Comparison of ENCODE assay signal across 1 cellular context in the genomic region with DNA sequence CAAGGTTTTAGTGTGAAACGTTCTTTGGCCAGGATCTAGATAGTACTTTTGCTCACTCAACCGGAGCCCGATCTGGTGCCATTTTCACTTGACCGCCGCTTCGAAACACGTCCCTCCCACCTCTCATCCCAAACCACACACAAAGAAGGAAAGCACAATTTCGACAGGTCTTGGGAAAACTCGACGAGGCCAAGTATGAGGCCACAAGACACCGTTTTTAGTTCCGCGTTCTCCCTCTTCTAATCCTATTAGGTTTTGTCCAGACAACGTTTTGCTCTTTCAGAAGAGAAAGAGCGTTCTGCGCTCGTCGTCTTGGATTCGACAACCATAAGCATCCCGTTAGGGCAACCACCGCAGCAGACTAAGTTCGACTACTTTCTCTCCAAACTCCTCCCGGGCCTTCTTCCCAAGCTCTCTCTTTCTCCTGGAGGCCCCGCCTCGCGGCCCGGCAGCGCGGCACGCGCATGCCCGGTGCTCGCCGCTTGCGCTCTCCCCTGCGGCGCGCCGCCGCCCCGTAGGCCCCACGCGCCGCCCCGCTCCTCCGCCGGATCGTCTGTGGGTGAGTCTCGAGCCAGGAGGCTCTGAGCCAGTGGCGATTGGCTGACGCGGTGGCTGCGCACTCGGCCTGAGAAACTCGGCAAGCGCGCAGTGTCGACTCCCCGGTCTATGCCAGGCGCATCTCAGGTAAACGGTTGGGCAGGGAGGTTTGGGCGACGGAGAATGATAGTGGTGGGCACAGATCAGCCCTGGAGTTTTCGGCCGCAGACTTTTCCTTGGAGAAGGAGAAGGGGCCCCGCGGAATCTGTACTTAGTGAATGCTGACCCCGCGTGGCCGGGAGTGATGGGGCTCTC.
TF ChIP-seq lines count a peak whose summit lies in the region.

Gene MIPOL1 (plus strand): TSS at position 517 of the 852 bp plus-strand sequence. CDS start 49,952 bp downstream, outside the sequence.

TF ChIP-seq in HEK293, 187 proteins besides CTCF, POLR2A, EP300 and RAD21 (continued from another document):
- TF ChIP-seq ZBTB26 (tag by site-specific recombination; optimal IDR thresholded peaks at IDR 0.05), result peak; percentile 80
- no peak for TF ChIP-seq OVOL3 (tag by site-specific recombination; IDR thresholded peaks at IDR 0.05)
- TF ChIP-seq, protein P1, sequence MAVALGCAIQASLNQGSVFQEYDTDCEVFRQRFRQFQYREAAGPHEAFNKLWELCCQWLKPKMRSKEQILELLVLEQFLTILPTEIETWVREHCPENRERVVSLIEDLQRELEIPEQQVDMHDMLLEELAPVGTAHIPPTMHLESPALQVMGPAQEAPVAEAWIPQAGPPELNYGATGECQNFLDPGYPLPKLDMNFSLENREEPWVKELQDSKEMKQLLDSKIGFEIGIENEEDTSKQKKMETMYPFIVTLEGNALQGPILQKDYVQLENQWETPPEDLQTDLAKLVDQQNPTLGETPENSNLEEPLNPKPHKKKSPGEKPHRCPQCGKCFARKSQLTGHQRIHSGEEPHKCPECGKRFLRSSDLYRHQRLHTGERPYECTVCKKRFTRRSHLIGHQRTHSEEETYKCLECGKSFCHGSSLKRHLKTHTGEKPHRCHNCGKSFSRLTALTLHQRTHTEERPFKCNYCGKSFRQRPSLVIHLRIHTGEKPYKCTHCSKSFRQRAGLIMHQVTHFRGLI (tag by site-specific recombination; IDR thresholded peaks at IDR 0.05), result peak; percentile 88
- TF ChIP-seq PATZ1 (tag by site-specific recombination; IDR thresholded peaks at IDR 0.05), result 0 out of 2 replicates have a peak, but pooled peaks have one; percentile 49
- TF ChIP-seq, protein P2, sequence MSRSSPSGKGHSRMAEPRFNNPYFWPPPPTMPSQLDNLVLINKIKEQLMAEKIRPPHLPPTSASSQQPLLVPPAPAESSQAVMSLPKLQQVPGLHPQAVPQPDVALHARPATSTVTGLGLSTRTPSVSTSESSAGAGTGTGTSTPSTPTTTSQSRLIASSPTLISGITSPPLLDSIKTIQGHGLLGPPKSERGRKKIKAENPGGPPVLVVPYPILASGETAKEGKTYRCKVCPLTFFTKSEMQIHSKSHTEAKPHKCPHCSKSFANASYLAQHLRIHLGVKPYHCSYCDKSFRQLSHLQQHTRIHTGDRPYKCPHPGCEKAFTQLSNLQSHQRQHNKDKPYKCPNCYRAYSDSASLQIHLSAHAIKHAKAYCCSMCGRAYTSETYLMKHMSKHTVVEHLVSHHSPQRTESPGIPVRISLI (tag by site-specific recombination; IDR thresholded peaks at IDR 0.05), result no peak
- TF ChIP-seq KLF10 (tag by site-specific recombination; IDR thresholded peaks at IDR 0.05), result no peak
- TF ChIP-seq OSR2 (tag by site-specific recombination; IDR thresholded peaks at IDR 0.05), result no peak
- TF ChIP-seq GLI2 (tag by site-specific recombination; IDR thresholded peaks at IDR 0.05; ENCODE audit: borderline replicate concordance, low read depth), result no peak
- TF ChIP-seq, protein P3, sequence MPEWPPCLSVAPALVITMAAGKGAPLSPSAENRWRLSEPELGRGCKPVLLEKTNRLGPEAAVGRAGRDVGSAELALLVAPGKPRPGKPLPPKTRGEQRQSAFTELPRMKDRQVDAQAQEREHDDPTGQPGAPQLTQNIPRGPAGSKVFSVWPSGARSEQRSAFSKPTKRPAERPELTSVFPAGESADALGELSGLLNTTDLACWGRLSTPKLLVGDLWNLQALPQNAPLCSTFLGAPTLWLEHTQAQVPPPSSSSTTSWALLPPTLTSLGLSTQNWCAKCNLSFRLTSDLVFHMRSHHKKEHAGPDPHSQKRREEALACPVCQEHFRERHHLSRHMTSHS (tag by site-specific recombination; IDR thresholded peaks at IDR 0.05), result no peak
- peak; percentile 51; the same call in 1 of the 2 replicates for TF ChIP-seq ZNF366 (tag by site-specific recombination; conservative IDR thresholded peaks at IDR 0.05)
- no peak for TF ChIP-seq ZNF404 (tag by site-specific recombination; IDR thresholded peaks at IDR 0.05)
- TF ChIP-seq, protein P4, sequence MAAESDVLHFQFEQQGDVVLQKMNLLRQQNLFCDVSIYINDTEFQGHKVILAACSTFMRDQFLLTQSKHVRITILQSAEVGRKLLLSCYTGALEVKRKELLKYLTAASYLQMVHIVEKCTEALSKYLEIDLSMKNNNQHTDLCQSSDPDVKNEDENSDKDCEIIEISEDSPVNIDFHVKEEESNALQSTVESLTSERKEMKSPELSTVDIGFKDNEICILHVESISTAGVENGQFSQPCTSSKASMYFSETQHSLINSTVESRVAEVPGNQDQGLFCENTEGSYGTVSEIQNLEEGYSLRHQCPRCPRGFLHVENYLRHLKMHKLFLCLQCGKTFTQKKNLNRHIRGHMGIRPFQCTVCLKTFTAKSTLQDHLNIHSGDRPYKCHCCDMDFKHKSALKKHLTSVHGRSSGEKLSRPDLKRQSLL (tag by site-specific recombination; IDR thresholded peaks at IDR 0.05), result 0 out of 2 replicates have a peak, but pooled peaks have one; percentile 9
- TF ChIP-seq ZSCAN30 (tag by site-specific recombination; IDR thresholded peaks at IDR 0.05), result peak; percentile 3; the same call in 1 of the 2 replicates
TF ChIP-seq in HEK293: peak in this region for 36.
